ENCODE assay signal across 8 cellular contexts in the genomic region with DNA sequence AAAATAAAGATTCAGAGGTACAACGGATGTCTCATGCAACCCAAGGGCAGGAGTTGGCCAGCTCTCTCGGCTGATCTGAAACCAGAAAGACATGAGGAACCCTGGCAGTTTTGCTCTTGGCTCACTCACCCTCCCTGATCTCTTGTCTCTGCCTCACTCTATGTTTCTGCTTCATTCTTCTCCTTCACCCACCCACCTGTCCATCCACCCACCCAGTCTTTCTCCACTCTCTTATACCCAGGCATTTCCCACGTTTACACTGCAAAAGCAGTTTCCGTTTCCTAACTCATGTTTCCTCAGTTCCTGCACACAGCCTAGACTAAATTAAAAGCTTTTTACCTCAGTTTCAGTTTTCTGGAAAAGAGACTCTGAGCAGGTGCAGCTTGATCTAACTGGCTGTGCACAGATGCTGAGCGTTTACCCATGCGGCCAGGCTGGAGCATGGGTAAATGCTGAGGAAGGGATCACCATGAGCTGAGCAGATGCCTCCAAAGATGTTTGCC.
A peak's percentile ranks its signal among the peaks of the same experiment; 100 is the strongest.
DNase-seq lines count a peak whose midpoint lies in the region; ATAC-seq and TF ChIP-seq lines count a peak whose summit lies in the region.

No MANE protein-coding gene starts in this region.

- H3K27ac ChIP-seq in spleen (peak overlapping the region; percentile 84 to 97 (median 96)), ovary (no peak overlapping the region)

- peak overlapping the region; percentile 97 for H3K27ac Mint-ChIP-seq in activated T-cell treated with anti-CD3 and anti-CD28 coated beads, Interleukin-2, amount 50 U/mL, for 24 hours
- peak overlapping the region; percentile 96 for H3K27ac Mint-ChIP-seq in activated T-helper 17 cell treated with anti-CD3 and anti-CD28 coated beads, Interleukin-2, amount 50 U/mL, for 72 hours

- H3K9me3 ChIP-seq in spleen (no peaks in the 10 kb centered on the region), ovary (no peaks in the 10 kb centered on the region)

- H3K36me3 ChIP-seq in spleen = peaks cover 0 to 18% (median 0%) of the 10 kb centered on the region in 6 donors
- H3K36me3 ChIP-seq in ovary = no peaks in the 10 kb centered on the region

- peak overlapping the region; percentile 61 for H3K4me3 Mint-ChIP-seq in activated T-cell treated with anti-CD3 and anti-CD28 coated beads, Interleukin-2, amount 50 U/mL, for 24 hours
- peak overlapping the region; percentile 95 for H3K4me3 Mint-ChIP-seq in activated T-helper 17 cell treated with anti-CD3 and anti-CD28 coated beads, Interleukin-2, amount 50 U/mL, for 72 hours

- no peak for TF ChIP-seq EP300 in ovary (IDR thresholded peaks at IDR 0.05)

- TF ChIP-seq POLR2A in spleen (IDR thresholded peaks at IDR 0.05) (no peak), ovary (IDR thresholded peaks at IDR 0.05) (no peak)

- no peaks in the 10 kb centered on the region for H3K27me3 ChIP-seq in spleen (replicated peaks in 1 of 7)
- H3K27me3 ChIP-seq in ovary = no peaks in the 10 kb centered on the region

- intact Hi-C loops in spleen (cut with DNase I; ENCODE audit: low total_unique reads) = no loop called here
- intact Hi-C loops in ovary (cut with DNase I) = loop anchor here in 1 of 4 donors (10.0 kb wide), 1 partner anchor 216 kb away; a partner anchor contains a TSS

- H3K27me3 Mint-ChIP-seq in activated T-cell treated with anti-CD3 and anti-CD28 coated beads, Interleukin-2, amount 50 U/mL, for 24 hours = no peaks in the 10 kb centered on the region
- no peaks in the 10 kb centered on the region for H3K27me3 Mint-ChIP-seq in activated T-helper 17 cell treated with anti-CD3 and anti-CD28 coated beads, Interleukin-2, amount 50 U/mL, for 72 hours

- TF ChIP-seq CTCF in spleen (IDR thresholded peaks at IDR 0.05 in 8 of 11, conservative IDR thresholded peaks at IDR 0.05 in 3 of 11) (no peak), ovary (IDR thresholded peaks at IDR 0.05) (no peak)

- H3K4me1 ChIP-seq in spleen = peaks cover 57 to 98% (median 69%) of the 10 kb centered on the region in 6 donors
- H3K4me1 ChIP-seq in ovary (ENCODE audit: insufficient read depth) = peaks cover 10% of the 10 kb centered on the region

- H3K36me3 Mint-ChIP-seq in activated T-cell treated with anti-CD3 and anti-CD28 coated beads, Interleukin-2, amount 50 U/mL, for 24 hours (ENCODE audit: low read depth) = peaks cover 72% of the 10 kb centered on the region
- peaks cover 52% of the 10 kb centered on the region for H3K36me3 Mint-ChIP-seq in activated T-helper 17 cell treated with anti-CD3 and anti-CD28 coated beads, Interleukin-2, amount 50 U/mL, for 72 hours (ENCODE audit: low read depth)

- H3K9me3 Mint-ChIP-seq in activated T-cell treated with anti-CD3 and anti-CD28 coated beads, Interleukin-2, amount 50 U/mL, for 24 hours = no peaks in the 10 kb centered on the region
- no peaks in the 10 kb centered on the region for H3K9me3 Mint-ChIP-seq in activated T-helper 17 cell treated with anti-CD3 and anti-CD28 coated beads, Interleukin-2, amount 50 U/mL, for 72 hours

- 21 to 36% (median 30%) methylated on average over 6 of the region's 6 CpGs for WGBS in spleen, 5 donors
- WGBS in ovary, 3 donors = 70 to 83% (median 75%) methylated on average over 6 of the region's 6 CpGs

- ATAC-seq in HG03108 (IDR thresholded peaks at IDR 0.05; ENCODE audit: unreplicated experiment) = peak; percentile 48
- peak; percentile 37 for ATAC-seq in activated T-helper 17 cell treated with anti-CD3 and anti-CD28 coated beads, Interleukin-2, amount 50 U/mL, for 72 hours (replicated peaks)

- H3K4me1 Mint-ChIP-seq in activated T-cell treated with anti-CD3 and anti-CD28 coated beads, Interleukin-2, amount 50 U/mL, for 24 hours (ENCODE audit: low read depth) = peaks cover 94% of the 10 kb centered on the region
- peaks cover 49% of the 10 kb centered on the region for H3K4me1 Mint-ChIP-seq in activated T-helper 17 cell treated with anti-CD3 and anti-CD28 coated beads, Interleukin-2, amount 50 U/mL, for 72 hours

- H3K4me3 ChIP-seq in spleen (peak overlapping the region in 1 of 8 donors; percentile 63), ovary (no peak overlapping the region)

- DNase-seq in activated T-cell treated with anti-CD3 and anti-CD28 coated beads, Interleukin-2, amount 50 U/mL, for 24 hours = peak; percentile 56
- DNase-seq in activated T-cell treated with anti-CD3 and anti-CD28 coated beads, Interleukin-2, amount 50 U/mL, for 1 hour = no peak
- DNase-seq in spleen = no peak
- DNase-seq in OCI-M1 (lab: John Stamatoyannopoulos, UW) = no peak
- DNase-seq in ovary = no peak
- DNase-seq in NCI-H748 (lab: John Stamatoyannopoulos, UW; ENCODE audit: unreplicated experiment) = no peak

Comparison
In these comparisons a context has a peak if more than half of its experiments do, and no peak if none do; other contexts are left out.
1. H3K27ac ChIP-seq: peak in spleen (8 of 8); none in ovary (0 of 2).